ENCODE assay signal across 9 cellular contexts in the genomic region with DNA sequence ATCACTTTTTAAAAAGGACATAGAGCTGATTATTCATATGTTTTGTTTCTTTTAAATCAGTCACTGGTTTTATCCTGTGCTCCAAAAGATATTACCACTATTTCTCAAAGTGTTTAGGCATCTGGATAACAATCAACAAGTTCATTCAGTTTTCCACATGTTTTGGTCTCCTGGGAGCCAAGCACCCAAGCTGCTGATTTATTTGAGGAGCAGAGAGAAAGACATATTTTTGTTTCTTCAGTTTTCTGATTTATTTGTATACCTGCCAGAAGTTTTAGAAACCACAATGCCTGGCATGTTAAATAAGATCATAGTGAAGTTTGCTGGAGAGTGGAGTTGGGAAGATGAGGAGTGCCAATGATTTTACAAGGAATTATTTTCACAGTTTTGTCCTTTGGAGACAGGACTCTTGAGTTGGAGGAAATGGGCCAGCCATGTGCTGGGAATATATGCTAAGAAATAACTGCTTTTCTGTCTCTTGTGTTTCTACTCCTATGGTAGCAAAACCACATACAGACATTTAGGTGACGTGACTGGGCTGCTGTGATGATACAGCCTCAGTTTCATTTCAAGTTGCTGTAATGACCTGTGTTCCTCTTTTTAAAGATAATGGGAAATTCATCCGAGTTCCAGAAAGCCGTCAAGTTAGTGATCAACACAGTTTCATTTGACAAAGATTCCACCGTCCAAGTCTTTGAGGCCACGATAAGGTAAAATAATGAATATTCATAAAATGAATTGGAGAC. TPM values are rescaled to one million over a fixed set of nuclear protein-coding genes. Genes with fewer than 3 reads are reported as not detected.
A peak's percentile ranks its signal among the peaks of the same experiment; 100 is the strongest.
DNase-seq lines count a peak whose midpoint lies in the region; ATAC-seq, FAIRE-seq and TF ChIP-seq lines count a peak whose summit lies in the region.
"Had no signal": no experiment of that assay in that cellular context is flagged by ENCODE, and none has a peak within 500 bp of the region (broad histone marks: within the 10 kb centered on the region; RNA-seq: fewer than 3 reads in every experiment).

No MANE protein-coding gene starts in this region.

- DNase-seq in activated CD4-positive, alpha-beta T cell treated with anti-CD3 and anti-CD28 coated beads for 36 hours, result peak; percentile 64
- no peak for DNase-seq in activated CD4-positive, alpha-beta T cell treated with anti-CD3 and anti-CD28 coated beads, Interleukin-2, amount 50 U/mL, for 1 hour
- no peak for DNase-seq in NCI-H69 (lab: John Stamatoyannopoulos, UW)
- DNase-seq in tibial artery, result no peak
- DNase-seq in HTR-8/SVneo (ENCODE audit: insufficient read length, low spot score), result no peak

- intact Hi-C loops in activated CD4-positive, alpha-beta T cell treated with anti-CD3 and anti-CD28 coated beads for 36 hours (cut with DNase I, micrococcal nuclease), result loop anchor here (2.0 to 10.0 kb wide), 8 partner anchors 62 to 787 kb away; partner anchors contain the start of gene ITPR1 (in 1 of the 2)
- intact Hi-C loops in tibial artery (cut with DNase I; ENCODE audit: low total_unique reads), result no loop called here

- H3K4me1 Mint-ChIP-seq in activated CD4-positive, alpha-beta T cell treated with anti-CD3 and anti-CD28 coated beads for 36 hours, result peaks cover 81% of the 10 kb centered on the region
- H3K4me1 Mint-ChIP-seq in T-helper 1 cell treated with Interleukin-12 subunit alpha and Interleukin-12 subunit beta and Interleukin-4 antibody, amounts not matched to agents 30 μg/mL and 1 μg/mL, for 36 hours (ENCODE audit: low read depth), result peaks cover 69% of the 10 kb centered on the region

- H3K27ac ChIP-seq in skin epidermis (peak overlapping the region in 17 of 21 experiments; percentile 13 to 99 (median 78)), tibial artery (no peak overlapping the region)
- H3K27ac ChIP-seq: 22Rv1 had no signal

- no peaks in the 10 kb centered on the region for H3K27me3 ChIP-seq in tibial artery

- peaks cover 0 to 15% (median 7%) of the 10 kb centered on the region in 4 donors for H3K4me1 ChIP-seq in tibial artery

- peak overlapping the region; percentile 98 for H3K27ac Mint-ChIP-seq in activated CD4-positive, alpha-beta T cell treated with anti-CD3 and anti-CD28 coated beads for 36 hours
- H3K27ac Mint-ChIP-seq in T-helper 1 cell treated with Interleukin-12 subunit alpha and Interleukin-12 subunit beta and Interleukin-4 antibody, amounts not matched to agents 30 μg/mL and 1 μg/mL, for 36 hours, result peak overlapping the region; percentile 97

- H3K27me3 Mint-ChIP-seq in activated CD4-positive, alpha-beta T cell treated with anti-CD3 and anti-CD28 coated beads for 36 hours, result no peaks in the 10 kb centered on the region
- H3K27me3 Mint-ChIP-seq in T-helper 1 cell treated with Interleukin-12 subunit alpha and Interleukin-12 subunit beta and Interleukin-4 antibody, amounts not matched to agents 30 μg/mL and 1 μg/mL, for 36 hours (ENCODE audit: low read depth), result no peaks in the 10 kb centered on the region

- H3K36me3 Mint-ChIP-seq in activated CD4-positive, alpha-beta T cell treated with anti-CD3 and anti-CD28 coated beads for 36 hours (ENCODE audit: low read depth), result peaks cover 90% of the 10 kb centered on the region
- peaks cover 69% of the 10 kb centered on the region for H3K36me3 Mint-ChIP-seq in T-helper 1 cell treated with Interleukin-12 subunit alpha and Interleukin-12 subunit beta and Interleukin-4 antibody, amounts not matched to agents 30 μg/mL and 1 μg/mL, for 36 hours (ENCODE audit: low read depth)

- H3K36me3 ChIP-seq in tibial artery, result peaks cover 15 to 59% (median 44%) of the 10 kb centered on the region in 3 donors

- H3K4me3 Mint-ChIP-seq in activated CD4-positive, alpha-beta T cell treated with anti-CD3 and anti-CD28 coated beads for 36 hours, result peak overlapping the region; percentile 28
- H3K4me3 Mint-ChIP-seq in T-helper 1 cell treated with Interleukin-12 subunit alpha and Interleukin-12 subunit beta and Interleukin-4 antibody, amounts not matched to agents 30 μg/mL and 1 μg/mL, for 36 hours, result peak overlapping the region; percentile 14

- no peaks in the 10 kb centered on the region for H3K9me3 ChIP-seq in tibial artery

- no peak for TF ChIP-seq CTCF in tibial artery (IDR thresholded peaks at IDR 0.05)

- no peaks in the 10 kb centered on the region for H3K9me3 Mint-ChIP-seq in activated CD4-positive, alpha-beta T cell treated with anti-CD3 and anti-CD28 coated beads for 36 hours (ENCODE audit: low read depth)
- no peaks in the 10 kb centered on the region for H3K9me3 Mint-ChIP-seq in T-helper 1 cell treated with Interleukin-12 subunit alpha and Interleukin-12 subunit beta and Interleukin-4 antibody, amounts not matched to agents 30 μg/mL and 1 μg/mL, for 36 hours

- POLR2A ChIA-PET in activated CD4-positive, alpha-beta T cell treated with anti-CD3 and anti-CD28 coated beads for 36 hours (lab: Charles Lee), result interaction anchor here (0.6 kb wide), 1 partner anchor 201 kb away, joined by 4 read pairs; no protein-coding TSS in a partner anchor

- H3K4me3 ChIP-seq in skin epidermis, result no peak overlapping the region
- H3K4me3 ChIP-seq in tibial artery, result no peak overlapping the region

- no peak for FAIRE-seq in HTR-8/SVneo (lab: Jason Lieb, UNC)

- no peak for ATAC-seq in activated CD4-positive, alpha-beta T cell treated with anti-CD3 and anti-CD28 coated beads for 36 hours
- peak; percentile 33 for ATAC-seq in HG03095 (IDR thresholded peaks at IDR 0.05; ENCODE audit: unreplicated experiment)

- CTCF ChIA-PET in activated CD4-positive, alpha-beta T cell treated with anti-CD3 and anti-CD28 coated beads for 36 hours (lab: Charles Lee), result interaction anchor here (0.6 to 3.4 kb wide), 3 partner anchors 10 to 76 kb away, joined by 3 to 26 read pairs (median 3); partner anchors contain the start of gene EDEM1

RNA-seq across cellular contexts. Expression of gene EDEM1, which starts 11.7 kb away (rescaled TPM):
- 100 to 1,000 TPM; 105 to 175 TPM for total RNA-seq in activated CD4-positive, alpha-beta T cell treated with anti-CD3 and anti-CD28 coated beads for 36 hours

Comparison
In these comparisons a context has a peak if more than half of its experiments do, and no peak if none do; other contexts are left out.
1. H3K27ac ChIP-seq: peak in skin epidermis (17 of 21); none in tibial artery (0 of 2).